In genomic region chr4:155781432-155781831, GRCh38 we compare ENCODE assay signal across 30 cellular contexts. TPM values are rescaled to one million over a fixed set of nuclear protein-coding genes. Genes with fewer than 3 reads are reported as not detected.
"Had no signal": no experiment of that assay in that cellular context is flagged by ENCODE, and none has a peak within 500 bp of the region (broad histone marks: within the 10 kb centered on the region; RNA-seq: fewer than 3 reads in every experiment).

No MANE protein-coding gene starts in this region.

- H3K4me3 Mint-ChIP-seq: activated CD4-positive, alpha-beta T cell treated with anti-CD3 and anti-CD28 coated beads for 36 hours; activated CD4-positive, alpha-beta T cell treated with anti-CD3 and anti-CD28 coated beads, Interleukin-2, amount 10 ng/mL, durations not matched to agents 7 days and 5 days; activated CD8-positive, alpha-beta T cell treated with anti-CD3 and anti-CD28 coated beads, Interleukin-2, amount 10 ng/mL, durations not matched to agents 7 days and 5 days; activated naive CD4-positive, alpha-beta T cell treated with anti-CD3 and anti-CD28 coated beads for 36 hours; activated T-cell treated with anti-CD3 and anti-CD28 coated beads, Interleukin-2, amount 50 U/mL, for 4 hours; activated T-helper 1 cell treated with anti-CD3 and anti-CD28 coated beads, Interleukin-12 subunit alpha, Interleukin-12 subunit beta, Interleukin-2, Interleukin-4 antibody, amounts not matched to agents 30 ng/mL and 10 ng/mL and 1 ng/mL, durations not matched to agents 14 hours and 24 hours and 36 hours had no signal

- H3K4me3 ChIP-seq: adrenal gland, body of pancreas, breast epithelium, K562, MG63, Peyer's patch had no signal

- FAIRE-seq: astrocyte, K562 had no signal

- H3K4me1 ChIP-seq: adrenal gland, breast epithelium, Peyer's patch had no signal

- H3K36me3 ChIP-seq: adrenal gland, MG63, Peyer's patch had no signal

- H3K27ac ChIP-seq: adrenal gland, body of pancreas, breast epithelium, Peyer's patch, RWPE1 had no signal

- H3K4me1 Mint-ChIP-seq: activated CD4-positive, alpha-beta T cell treated with anti-CD3 and anti-CD28 coated beads for 36 hours; activated CD4-positive, alpha-beta T cell treated with anti-CD3 and anti-CD28 coated beads, Interleukin-2, amount 10 ng/mL, durations not matched to agents 7 days and 5 days had no signal

- H3K27ac Mint-ChIP-seq: activated CD4-positive, alpha-beta T cell treated with anti-CD3 and anti-CD28 coated beads for 36 hours; activated CD4-positive, alpha-beta T cell treated with anti-CD3 and anti-CD28 coated beads, Interleukin-2, amount 10 ng/mL, durations not matched to agents 7 days and 5 days; activated CD8-positive, alpha-beta T cell treated with anti-CD3 and anti-CD28 coated beads, Interleukin-2, amount 10 ng/mL, durations not matched to agents 7 days and 5 days; activated naive CD4-positive, alpha-beta T cell treated with anti-CD3 and anti-CD28 coated beads for 36 hours; activated naive CD4-positive, alpha-beta T cell treated with anti-CD3 and anti-CD28 coated beads, Interleukin-2, amount 50 U/mL, for 72 hours; activated T-helper 1 cell treated with anti-CD3 and anti-CD28 coated beads, Interleukin-12 subunit alpha, Interleukin-12 subunit beta, Interleukin-2, Interleukin-4 antibody, amounts not matched to agents 30 ng/mL and 10 ng/mL and 1 ng/mL, durations not matched to agents 14 hours and 24 hours and 36 hours had no signal

- DNase-seq: activated CD4-positive, alpha-beta T cell treated with anti-CD3 and anti-CD28 coated beads for 36 hours; activated CD4-positive, alpha-beta T cell treated with anti-CD3 and anti-CD28 coated beads, Interleukin-2, amount 10 ng/mL, durations not matched to agents 7 days and 5 days; activated CD4-positive, alpha-beta T cell treated with anti-CD3 and anti-CD28 coated beads, Interleukin-2, amount 50 U/mL, for 48 hours; activated CD8-positive, alpha-beta T cell treated with anti-CD3 and anti-CD28 coated beads, Interleukin-2, amount 10 ng/mL, durations not matched to agents 7 days and 5 days; activated gamma-delta T cell treated with Interleukin-2 at 50 U/mL for 16 hours; activated naive CD4-positive, alpha-beta T cell treated with anti-CD3 and anti-CD28 coated beads for 36 hours; activated T-cell treated with anti-CD3 and anti-CD28 coated beads, Interleukin-2, amount 50 U/mL, for 4 hours; adrenal gland; body of pancreas; MG63; NCI-H1048; NCI-H1105 treated with DMSO at 0.1 percent for 48 hours; NCI-H1436; NCI-H1694 treated with DMSO at 0.1 percent for 48 hours; NCI-H2029; NCI-H345; NCI-H524 treated with DMSO at 0.1 percent for 48 hours; NK-92 treated with Interleukin-12 subunit alpha and Interleukin-12 subunit beta, amount 100 ng/mL, for 24 hours; Peyer's patch; SIG-M5; T1000 had no signal

- H3K27me3 ChIP-seq: adrenal gland, body of pancreas, breast epithelium, MG63, Peyer's patch had no signal

- H3K9me3 Mint-ChIP-seq: activated CD4-positive, alpha-beta T cell treated with anti-CD3 and anti-CD28 coated beads, Interleukin-2, amount 10 ng/mL, durations not matched to agents 7 days and 5 days; activated naive CD4-positive, alpha-beta T cell treated with anti-CD3 and anti-CD28 coated beads for 36 hours; activated naive CD4-positive, alpha-beta T cell treated with anti-CD3 and anti-CD28 coated beads, Interleukin-2, amount 50 U/mL, for 72 hours; activated T-cell treated with anti-CD3 and anti-CD28 coated beads, Interleukin-2, amount 50 U/mL, for 4 hours; activated T-helper 1 cell treated with anti-CD3 and anti-CD28 coated beads, Interleukin-12 subunit alpha, Interleukin-12 subunit beta, Interleukin-2, Interleukin-4 antibody, amounts not matched to agents 30 ng/mL and 10 ng/mL and 1 ng/mL, durations not matched to agents 14 hours and 24 hours and 36 hours had no signal

- ATAC-seq: activated CD4-positive, alpha-beta T cell treated with anti-CD3 and anti-CD28 coated beads for 36 hours; activated CD4-positive, CD25-positive, alpha-beta regulatory T cell treated with anti-CD3 and anti-CD28 coated beads, Interleukin-2, amount 50 U/mL, for 24 hours; activated CD8-positive, alpha-beta T cell treated with anti-CD3 and anti-CD28 coated beads, Interleukin-2, amount 10 ng/mL, durations not matched to agents 7 days and 5 days; activated naive CD4-positive, alpha-beta T cell treated with anti-CD3 and anti-CD28 coated beads, Interleukin-2, amount 50 U/mL, for 72 hours; activated T-cell treated with anti-CD3 and anti-CD28 coated beads, Interleukin-2, amount 50 U/mL, for 4 hours; body of pancreas; K562; Right ventricle myocardium inferior; SK-N-SH treated with all-trans-retinoic acid at 6 μM for 48 hours had no signal

- H3K9me3 ChIP-seq: adrenal gland, body of pancreas, breast epithelium, MG63, Peyer's patch had no signal

- H3K36me3 Mint-ChIP-seq: activated naive CD4-positive, alpha-beta T cell treated with anti-CD3 and anti-CD28 coated beads, Interleukin-2, amount 50 U/mL, for 72 hours had no signal

RNA-seq across cellular contexts. Expression of gene GUCY1B1, which starts 22.6 kb away (rescaled TPM):
- total RNA-seq: K562 had no signal
- polyA plus RNA-seq: K562 had no signal
